Comparison of ENCODE assay signal across 15 cellular contexts in the genomic region with DNA sequence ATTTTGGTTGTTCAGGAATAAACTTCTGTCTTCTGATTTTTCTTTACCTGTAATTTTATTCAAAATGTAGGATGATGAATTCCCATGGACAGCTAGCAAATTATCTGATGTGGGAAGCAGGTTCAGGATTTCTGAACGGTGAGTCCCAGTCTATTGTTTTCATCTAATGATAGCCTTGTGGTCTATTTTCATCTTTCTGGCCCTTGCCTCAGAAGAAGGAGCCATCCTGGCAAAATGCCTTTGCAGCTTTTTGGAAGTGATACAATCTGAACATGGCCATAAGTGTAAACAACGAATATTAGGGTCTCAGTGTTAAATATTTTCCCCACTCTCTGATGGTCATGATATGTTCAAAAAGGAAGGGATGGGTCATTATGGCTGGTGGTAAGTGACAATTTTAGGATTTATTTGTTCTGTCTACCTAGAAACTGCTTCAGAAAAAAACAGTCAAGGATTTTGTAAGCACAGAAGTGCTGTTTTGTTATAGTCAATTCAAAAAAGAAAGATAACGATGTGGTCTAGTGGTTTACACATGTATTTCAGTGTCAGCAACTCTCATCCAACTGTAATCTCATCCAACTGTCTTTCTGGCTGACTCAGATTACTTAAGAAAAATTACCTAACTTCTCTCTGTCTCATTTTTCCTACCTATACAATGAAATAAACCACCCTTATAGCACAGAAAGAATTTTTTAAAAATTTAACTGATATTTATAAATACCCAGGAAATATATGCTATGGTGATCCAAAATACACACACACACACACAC.
A peak's percentile ranks its signal among the peaks of the same experiment; 100 is the strongest.
DNase-seq lines count a peak whose midpoint lies in the region; ATAC-seq and TF ChIP-seq lines count a peak whose summit lies in the region.
"Had no signal": no experiment of that assay in that cellular context is flagged by ENCODE, and none has a peak within 500 bp of the region (broad histone marks: within the 10 kb centered on the region; RNA-seq: fewer than 3 reads in every experiment).

No MANE protein-coding gene starts in this region.

- H3K9me3 ChIP-seq in GM23248 (ENCODE audit: low read depth), result no peaks in the 10 kb centered on the region
- no peaks in the 10 kb centered on the region for H3K9me3 ChIP-seq in suprapubic skin
- H3K9me3 ChIP-seq in CD8-positive, alpha-beta T cell (ENCODE audit: low read length), result no peaks in the 10 kb centered on the region
- H3K9me3 ChIP-seq: body of pancreas, left lung, thoracic aorta had no signal

- intact Hi-C loops in posterior vena cava (cut with DNase I), result no loop called here
- intact Hi-C loops in CD8-positive, alpha-beta T cell (cut with DNase I, micrococcal nuclease), result no loop called here

- ATAC-seq in CD8-positive, alpha-beta T cell, result no peak
- ATAC-seq: body of pancreas, left lung had no signal

- H3K36me3 Mint-ChIP-seq in CD8-positive, alpha-beta T cell, result no peaks in the 10 kb centered on the region

- TF ChIP-seq EP300 in suprapubic skin (IDR thresholded peaks at IDR 0.05), result no peak

- H3K27me3 Mint-ChIP-seq in CD8-positive, alpha-beta T cell (ENCODE audit: low read depth), result no peaks in the 10 kb centered on the region

- CTCF ChIA-PET in CD8-positive, alpha-beta T cell (lab: Charles Lee), result interaction anchor here (1.2 kb wide), 1 partner anchor 37 kb away, joined by 3 read pairs; no protein-coding TSS in a partner anchor

- H3K4me2 ChIP-seq in GM23248 (ENCODE audit: unreplicated experiment), result no peak overlapping the region

- no peak overlapping the region for H3K9ac ChIP-seq in GM23248

- H3K4me1 Mint-ChIP-seq in CD8-positive, alpha-beta T cell (ENCODE audit: low read depth), result peaks cover 7% of the 10 kb centered on the region
- H3K4me1 Mint-ChIP-seq: nephron had no signal

- 37 to 45% methylated on average over 3 of the region's 3 CpGs for WGBS in GM23248 (ENCODE audit: low coverage in 1 of 2, low lambda C conversion rate in 2 of 2, missing lambda C conversion rate in 2 of 2), 2 experiments
- WGBS in suprapubic skin, result 46% methylated on average over 3 of the region's 3 CpGs

- in situ Hi-C loops in GM23248 (cut with MboI), result no loop called here

- H3K27ac ChIP-seq in GM23248, result no peak overlapping the region
- no peak overlapping the region for H3K27ac ChIP-seq in suprapubic skin
- no peak overlapping the region for H3K27ac ChIP-seq in CD8-positive, alpha-beta T cell (ENCODE audit: low read depth, low read length)
- H3K27ac ChIP-seq: body of pancreas, left lung, thoracic aorta had no signal

- H3K36me3 ChIP-seq in GM23248 (ENCODE audit: low read depth), result no peaks in the 10 kb centered on the region
- no peaks in the 10 kb centered on the region for H3K36me3 ChIP-seq in suprapubic skin
- H3K36me3 ChIP-seq in CD8-positive, alpha-beta T cell (ENCODE audit: insufficient read depth, low read length), result no peaks in the 10 kb centered on the region
- H3K36me3 ChIP-seq: left lung, thoracic aorta had no signal

- H3K4me1 ChIP-seq in GM23248 (ENCODE audit: insufficient read depth), result peaks cover 4% of the 10 kb centered on the region
- no peaks in the 10 kb centered on the region for H3K4me1 ChIP-seq in suprapubic skin
- H3K4me1 ChIP-seq in CD8-positive, alpha-beta T cell (ENCODE audit: insufficient read depth, low read length), result no peaks in the 10 kb centered on the region
- H3K4me1 ChIP-seq: body of pancreas, left lung had no signal

- H3K27me3 ChIP-seq in GM23248 (replicated peaks; ENCODE audit: insufficient read depth), result no peaks in the 10 kb centered on the region
- H3K27me3 ChIP-seq in suprapubic skin, result no peaks in the 10 kb centered on the region
- no peaks in the 10 kb centered on the region for H3K27me3 ChIP-seq in CD8-positive, alpha-beta T cell (ENCODE audit: insufficient read depth, low read length)
- H3K27me3 ChIP-seq: body of pancreas, left lung had no signal

- H3K4me3 Mint-ChIP-seq in CD8-positive, alpha-beta T cell, result no peak overlapping the region
- H3K4me3 Mint-ChIP-seq: CD4-positive, CD25-positive, alpha-beta regulatory T cell; nephron had no signal

- POLR2A ChIA-PET in CD8-positive, alpha-beta T cell (lab: Charles Lee), result interaction anchor here (0.7 kb wide), 1 partner anchor 177 kb away, joined by 3 read pairs; no protein-coding TSS in a partner anchor

- H3K27ac Mint-ChIP-seq in CD8-positive, alpha-beta T cell, result no peak overlapping the region
- H3K27ac Mint-ChIP-seq: nephron had no signal

- no peak overlapping the region for H2AFZ ChIP-seq in GM23248

- no peak for TF ChIP-seq CTCF in fibroblast of villous mesenchyme (IDR thresholded peaks at IDR 0.05; ENCODE audit: insufficient read depth, low read depth, low read length)
- TF ChIP-seq CTCF in suprapubic skin (IDR thresholded peaks at IDR 0.05), result no peak
- TF ChIP-seq CTCF in CD8-positive, alpha-beta T cell (IDR thresholded peaks at IDR 0.05), result no peak

- DNase-seq in ELR (ENCODE audit: low read depth) (peak; percentile 21), GM23248 (peak; percentile 58), NCI-H2227 (lab: John Stamatoyannopoulos, UW; ENCODE audit: unreplicated experiment) (peak; percentile 41), fibroblast of villous mesenchyme (ENCODE audit: low read depth) (peak; percentile 70), posterior vena cava (ENCODE audit: low spot score) (no peak), NCI-H2081 treated with DMSO at 0.1 percent for 48 hours (lab: John Stamatoyannopoulos, UW) (no peak), suprapubic skin (ENCODE audit: low spot score in 2 of 2) (no peak)
- DNase-seq in CD8-positive, alpha-beta T cell, result no peak
- DNase-seq: body of pancreas; effector memory CD4-positive, alpha-beta T cell; GF-D8; left lung had no signal

- no peak for TF ChIP-seq POLR2A in suprapubic skin (IDR thresholded peaks at IDR 0.05)

- H3K4me3 ChIP-seq in GM23248, result no peak overlapping the region
- no peak overlapping the region for H3K4me3 ChIP-seq in fibroblast of villous mesenchyme (ENCODE audit: low read depth, low read length)
- no peak overlapping the region for H3K4me3 ChIP-seq in suprapubic skin
- no peak overlapping the region for H3K4me3 ChIP-seq in CD8-positive, alpha-beta T cell (ENCODE audit: low read depth, low read length)
- H3K4me3 ChIP-seq: body of pancreas, left lung, thoracic aorta had no signal

- no peaks in the 10 kb centered on the region for H3K9me2 ChIP-seq in GM23248 (ENCODE audit: insufficient read depth)

- no peaks in the 10 kb centered on the region for H3K79me2 ChIP-seq in GM23248 (ENCODE audit: insufficient read depth)

- no peaks in the 10 kb centered on the region for H3K9me3 Mint-ChIP-seq in CD8-positive, alpha-beta T cell
- H3K9me3 Mint-ChIP-seq: nephron had no signal

- no peaks in the 10 kb centered on the region for H4K20me1 ChIP-seq in GM23248 (ENCODE audit: insufficient read depth)

- H3F3A ChIP-seq in GM23248 (ENCODE audit: insufficient read depth), result peaks cover 8% of the 10 kb centered on the region

Comparison
In these comparisons a context has a peak if more than half of its experiments do, and no peak if none do; other contexts are left out.
1. DNase-seq: peak in ELR (single experiment), GM23248 (single experiment), NCI-H2227 (single experiment) and fibroblast of villous mesenchyme (single experiment); none in posterior vena cava (single experiment), NCI-H2081 treated with DMSO at 0.1 percent for 48 hours (single experiment), suprapubic skin (0 of 2) and CD8-positive, alpha-beta T cell (0 of 7).